Comparison of ENCODE assay signal across 16 cellular contexts in the genomic region with DNA sequence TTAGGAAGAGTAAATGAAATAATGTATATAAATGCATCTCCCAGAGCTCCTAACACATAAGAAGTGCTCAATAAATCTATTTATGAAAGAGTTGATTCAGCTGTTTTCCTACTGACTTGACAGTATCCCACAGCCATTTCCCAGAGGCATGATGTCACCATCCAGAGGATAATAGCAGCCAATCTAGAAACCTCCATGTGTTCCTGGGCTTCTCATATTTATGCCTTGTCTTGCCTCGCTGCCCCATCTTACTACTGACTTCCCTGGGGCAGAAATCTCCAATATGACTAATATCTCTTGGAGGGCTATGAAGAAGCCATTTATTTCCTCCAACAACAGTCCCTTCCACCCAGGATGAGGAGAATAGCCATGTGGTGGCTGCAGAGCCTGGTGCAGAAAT.
DNase-seq lines count a peak whose midpoint lies in the region; ATAC-seq and TF ChIP-seq lines count a peak whose summit lies in the region.
"Had no signal": no experiment of that assay in that cellular context is flagged by ENCODE, and none has a peak within 500 bp of the region (broad histone marks: within the 10 kb centered on the region; RNA-seq: fewer than 3 reads in every experiment).

No MANE protein-coding gene starts in this region.

- no peaks in the 10 kb centered on the region for H3K36me3 ChIP-seq in breast epithelium
- H3K36me3 ChIP-seq in vagina = no peaks in the 10 kb centered on the region
- H3K36me3 ChIP-seq: gastrocnemius medialis had no signal

- BruUV-seq in MCF 10A (replicated peaks; lab: Mats Ljungman, UMichigan) = no TSS peak

- TF ChIP-seq POLR2A in breast epithelium (IDR thresholded peaks at IDR 0.05) (no peak), vagina (IDR thresholded peaks at IDR 0.05) (no peak)

- TF ChIP-seq CTCF in MCF 10A (IDR thresholded peaks at IDR 0.05; ENCODE audit: unreplicated experiment) (no peak), breast epithelium (IDR thresholded peaks at IDR 0.05) (no peak), vagina (IDR thresholded peaks at IDR 0.05) (no peak), omental fat pad (IDR thresholded peaks at IDR 0.05) (no peak)

- no peaks in the 10 kb centered on the region for H3K9me3 Mint-ChIP-seq in MCF 10A (ENCODE audit: unreplicated experiment)
- H3K9me3 Mint-ChIP-seq: activated T-helper 1 cell treated with anti-CD3 and anti-CD28 coated beads, Interleukin-12 subunit alpha, Interleukin-12 subunit beta, Interleukin-2, Interleukin-4 antibody, amounts not matched to agents 30 ng/mL and 10 ng/mL and 1 ng/mL, durations not matched to agents 14 hours and 24 hours and 36 hours had no signal

- no peak overlapping the region for H3K4me3 Mint-ChIP-seq in MCF 10A (ENCODE audit: unreplicated experiment)
- H3K4me3 Mint-ChIP-seq: activated T-helper 1 cell treated with anti-CD3 and anti-CD28 coated beads, Interleukin-12 subunit alpha, Interleukin-12 subunit beta, Interleukin-2, Interleukin-4 antibody, amounts not matched to agents 30 ng/mL and 10 ng/mL and 1 ng/mL, durations not matched to agents 14 hours and 24 hours and 36 hours had no signal

- peaks cover 39% of the 10 kb centered on the region for H3K4me1 Mint-ChIP-seq in MCF 10A (ENCODE audit: insufficient read depth, unreplicated experiment)

- POLR2A ChIA-PET in MCF 10A (lab: Yijun Ruan, JAX) = interaction anchor here (1.3 to 1.5 kb wide), 4 partner anchors 11 to 72 kb away, joined by 3 to 5 read pairs (median 4); no protein-coding TSS in a partner anchor

- H3K4me1 ChIP-seq in breast epithelium (peaks cover 4 to 7% of the 10 kb centered on the region in 2 donors), vagina (peaks cover 21% of the 10 kb centered on the region)
- H3K4me1 ChIP-seq: gastrocnemius medialis had no signal

- CTCF ChIA-PET in MCF 10A (lab: Yijun Ruan, JAX) = interaction anchor here (1.0 to 2.9 kb wide), 6 partner anchors 30 to 515 kb away, joined by 3 to 12 read pairs (median 4); no protein-coding TSS in a partner anchor

- H3K9me3 ChIP-seq in breast epithelium (no peaks in the 10 kb centered on the region), vagina (no peaks in the 10 kb centered on the region)
- H3K9me3 ChIP-seq: gastrocnemius medialis had no signal

- intact Hi-C loops in MCF 10A (cut with micrococcal nuclease) (loop anchor here (10.0 kb wide), 1 partner anchor 118 kb away; a partner anchor contains a TSS), breast epithelium (cut with DNase I; ENCODE audit: low total_unique reads) (no loop called here), vagina (cut with DNase I) (no loop called here)

- no peak for ATAC-seq in omental fat pad (ENCODE audit: low FRiP score)
- ATAC-seq: gastrocnemius medialis; stimulated activated naive CD8-positive, alpha-beta T cell treated with anti-CD3 and anti-CD28 coated beads, Interleukin-15, Interleukin-2, amounts not matched to agents 100 U/mL and 50 U/mL, for 24 hours had no signal

- H3K4me3 ChIP-seq in breast epithelium (no peak overlapping the region), vagina (no peak overlapping the region)
- H3K4me3 ChIP-seq: gastrocnemius medialis, SK-N-MC had no signal

- H3K36me3 Mint-ChIP-seq in MCF 10A (ENCODE audit: insufficient read depth, unreplicated experiment) = no peaks in the 10 kb centered on the region

- H3K27ac Mint-ChIP-seq in MCF 10A (ENCODE audit: low read depth, unreplicated experiment) = peak overlapping the region; percentile 92
- H3K27ac Mint-ChIP-seq: activated T-helper 1 cell treated with anti-CD3 and anti-CD28 coated beads, Interleukin-12 subunit alpha, Interleukin-12 subunit beta, Interleukin-2, Interleukin-4 antibody, amounts not matched to agents 30 ng/mL and 10 ng/mL and 1 ng/mL, durations not matched to agents 14 hours and 24 hours and 36 hours had no signal

- no peaks in the 10 kb centered on the region for H3K27me3 Mint-ChIP-seq in MCF 10A (ENCODE audit: insufficient read depth, unreplicated experiment)

- H3K27me3 ChIP-seq in breast epithelium = no peaks in the 10 kb centered on the region
- no peaks in the 10 kb centered on the region for H3K27me3 ChIP-seq in vagina
- H3K27me3 ChIP-seq: gastrocnemius medialis had no signal

- H3K27ac ChIP-seq in breast epithelium = no peak overlapping the region
- H3K27ac ChIP-seq in vagina = peak overlapping the region; percentile 59
- H3K27ac ChIP-seq: 22Rv1, SK-N-MC had no signal

- DNase-seq in MCF 10A (ENCODE audit: unreplicated experiment) (peak; percentile 55), breast epithelium (ENCODE audit: low spot score in 2 of 2) (no peak), astrocyte of the hippocampus (ENCODE audit: low read depth, low spot score) (peak; percentile 55), hepatic stellate cell (ENCODE audit: low spot score) (peak; percentile 68), vagina (ENCODE audit: extremely low spot score in 2 of 2) (no peak), NCI-H1694 treated with DMSO at 0.1 percent for 48 hours (lab: John Stamatoyannopoulos, UW) (no peak), inferior parietal cortex (ENCODE audit: extremely low spot score) (no peak), omental fat pad (ENCODE audit: low spot score) (no peak)
- DNase-seq: activated CD4-positive, alpha-beta T cell treated with anti-CD3 and anti-CD28 coated beads for 1 hour; gastrocnemius medialis; NCI-H1105; occipital lobe; stimulated activated naive CD8-positive, alpha-beta T cell treated with anti-CD3 and anti-CD28 coated beads, Interleukin-15, Interleukin-2, amounts not matched to agents 100 U/mL and 50 U/mL, for 24 hours had no signal

Comparison
In these comparisons a context has a peak if more than half of its experiments do, and no peak if none do; other contexts are left out.
1. DNase-seq: peak in MCF 10A (single experiment), astrocyte of the hippocampus (single experiment) and hepatic stellate cell (single experiment); none in breast epithelium (0 of 2), vagina (0 of 2), NCI-H1694 treated with DMSO at 0.1 percent for 48 hours (single experiment), inferior parietal cortex (single experiment) and omental fat pad (single experiment).